1 cellular context compared by ENCODE assay signal in genomic region chr17:82978765-82979349, GRCh38.
TF ChIP-seq lines count a peak whose summit lies in the region.

No MANE protein-coding gene starts in this region.

TF ChIP-seq in GM12878, 131 proteins besides CTCF, POLR2A, EP300 and RAD21 (continued from another document):
- TF ChIP-seq CUX1 (IDR thresholded peaks at IDR 0.05; ENCODE audit: insufficient replicate concordance, low read depth, low read length): no peak
- peak; percentile 73; the same call in 1 of the 2 replicates for TF ChIP-seq TCF7 (IDR thresholded peaks at IDR 0.05; ENCODE audit: borderline replicate concordance)
- no peak for TF ChIP-seq SIX5 (IDR thresholded peaks at IDR 0.05; ENCODE audit: low read depth, low read length, severe bottlenecking)
- no peak for TF ChIP-seq ZZZ3 (IDR thresholded peaks at IDR 0.05; ENCODE audit: control insufficient read depth, insufficient read length, low read depth)
- TF ChIP-seq, protein P1, sequence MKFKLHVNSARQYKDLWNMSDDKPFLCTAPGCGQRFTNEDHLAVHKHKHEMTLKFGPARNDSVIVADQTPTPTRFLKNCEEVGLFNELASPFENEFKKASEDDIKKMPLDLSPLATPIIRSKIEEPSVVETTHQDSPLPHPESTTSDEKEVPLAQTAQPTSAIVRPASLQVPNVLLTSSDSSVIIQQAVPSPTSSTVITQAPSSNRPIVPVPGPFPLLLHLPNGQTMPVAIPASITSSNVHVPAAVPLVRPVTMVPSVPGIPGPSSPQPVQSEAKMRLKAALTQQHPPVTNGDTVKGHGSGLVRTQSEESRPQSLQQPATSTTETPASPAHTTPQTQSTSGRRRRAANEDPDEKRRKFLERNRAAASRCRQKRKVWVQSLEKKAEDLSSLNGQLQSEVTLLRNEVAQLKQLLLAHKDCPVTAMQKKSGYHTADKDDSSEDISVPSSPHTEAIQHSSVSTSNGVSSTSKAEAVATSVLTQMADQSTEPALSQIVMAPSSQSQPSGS (IDR thresholded peaks at IDR 0.05; ENCODE audit: low read length): 0 out of 2 replicates have a peak, but pooled peaks have one; percentile 26
- peak; percentile 48; the same call in 1 of the 2 replicates for TF ChIP-seq ZNF24 (IDR thresholded peaks at IDR 0.05)
